ENCODE assay signal across 38 cellular contexts in the genomic region with DNA sequence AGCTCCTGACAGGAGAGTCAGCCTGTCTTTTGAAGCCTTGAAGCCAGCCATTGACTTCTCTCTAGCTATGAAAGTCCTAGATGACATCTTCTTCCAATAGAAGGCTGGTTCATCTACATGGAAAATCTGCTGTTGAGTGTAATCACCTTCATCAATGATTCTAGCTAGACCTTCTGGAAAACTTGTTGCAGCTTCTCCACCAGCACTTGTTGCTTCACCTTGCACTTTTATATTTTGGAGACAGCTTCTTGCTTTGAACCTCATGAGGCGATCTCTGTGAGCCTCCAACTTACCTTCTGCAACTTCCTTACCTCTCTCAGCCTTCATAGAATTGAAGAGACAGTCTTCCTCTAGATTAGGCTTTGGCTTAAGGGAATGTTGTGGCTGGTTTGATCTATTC. TPM values are rescaled to one million over a fixed set of nuclear protein-coding genes. Genes with fewer than 3 reads are reported as not detected.
"Had no signal": no experiment of that assay in that cellular context is flagged by ENCODE, and none has a peak within 500 bp of the region (broad histone marks: within the 10 kb centered on the region; RNA-seq: fewer than 3 reads in every experiment).

No MANE protein-coding gene starts in this region.

- H3K27ac Mint-ChIP-seq: activated naive CD4-positive, alpha-beta T cell treated with anti-CD3 and anti-CD28 coated beads for 36 hours; activated naive CD4-positive, alpha-beta T cell treated with anti-CD3 and anti-CD28 coated beads, Interleukin-2, amount 10 ng/mL, durations not matched to agents 7 days and 5 days; activated naive CD4-positive, alpha-beta T cell treated with anti-CD3 and anti-CD28 coated beads, Interleukin-2, amount 50 U/mL, for 24 hours; activated naive CD4-positive, alpha-beta T cell treated with anti-CD3 and anti-CD28 coated beads, Interleukin-2, amount 50 U/mL, for 72 hours; activated naive CD8-positive, alpha-beta T cell; activated naive CD8-positive, alpha-beta T cell treated with anti-CD3 and anti-CD28 coated beads for 36 hours; activated naive CD8-positive, alpha-beta T cell treated with anti-CD3 and anti-CD28 coated beads, Interleukin-2, amount 10 ng/mL, durations not matched to agents 7 days and 5 days; activated naive CD8-positive, alpha-beta T cell treated with anti-CD3 and anti-CD28 coated beads, Interleukin-2, amount 50 U/mL, for 24 hours; activated T-cell treated with anti-CD3 and anti-CD28 coated beads, Interleukin-2, amount 50 U/mL, for 24 hours; activated T-cell treated with anti-CD3 and anti-CD28 coated beads, Interleukin-2, amount 50 U/mL, for 72 hours; activated T-helper 1 cell treated with anti-CD3 and anti-CD28 coated beads, Interleukin-12 subunit alpha, Interleukin-12 subunit beta, Interleukin-2, Interleukin-4 antibody, amounts not matched to agents 30 ng/mL and 10 ng/mL and 1 ng/mL, durations not matched to agents 14 hours and 24 hours and 36 hours; activated T-helper 17 cell treated with anti-CD3 and anti-CD28 coated beads, Interleukin-2, amount 50 U/mL, for 72 hours; activated T-helper 2 cell treated with anti-CD3 and anti-CD28 coated beads, Interferon-gamma antibody, Interleukin-2, Interleukin-4, amounts not matched to agents 10 μg/mL and 5 μg/mL and 100 μg/mL, durations not matched to agents 14 hours and 24 hours and 36 hours; brain had no signal

- DNase-seq: activated effector memory CD4-positive, alpha-beta T cell treated with anti-CD3 and anti-CD28 coated beads, Interleukin-2, amount 50 U/mL, for 16 hours; activated effector memory CD4-positive, alpha-beta T cell treated with Interleukin-2 at 50 U/mL for 16 hours; activated gamma-delta T cell; activated gamma-delta T cell treated with Interleukin-2 at 50 U/mL for 16 hours; activated naive CD4-positive, alpha-beta T cell; activated naive CD4-positive, alpha-beta T cell treated with anti-CD3 and anti-CD28 coated beads for 36 hours; activated naive CD4-positive, alpha-beta T cell treated with anti-CD3 and anti-CD28 coated beads, Interleukin-2, amount 10 ng/mL, durations not matched to agents 7 days and 5 days; activated naive CD4-positive, alpha-beta T cell treated with anti-CD3 and anti-CD28 coated beads, Interleukin-2, amount 50 U/mL, for 16 hours; activated naive CD4-positive, alpha-beta T cell treated with Interleukin-2 at 50 U/mL for 16 hours; activated naive CD8-positive, alpha-beta T cell treated with anti-CD3 and anti-CD28 coated beads for 36 hours; activated naive CD8-positive, alpha-beta T cell treated with anti-CD3 and anti-CD28 coated beads, Interleukin-2, amount 10 ng/mL, durations not matched to agents 7 days and 5 days; activated naive CD8-positive, alpha-beta T cell treated with anti-CD3 and anti-CD28 coated beads, Interleukin-2, amount 50 U/mL, for 24 hours; activated T-cell treated with anti-CD3 and anti-CD28 coated beads, Interleukin-2, amount 50 U/mL, for 1 hour; activated T-cell treated with anti-CD3 and anti-CD28 coated beads, Interleukin-2, amount 50 U/mL, for 24 hours; activated T-cell treated with anti-CD3 and anti-CD28 coated beads, Interleukin-2, amount 50 U/mL, for 4 hours; activated T-cell treated with anti-CD3 and anti-CD28 coated beads, Interleukin-2, amount 50 U/mL, for 48 hours; activated T-cell treated with anti-CD3 and anti-CD28 coated beads, Interleukin-2, amount 50 U/mL, for 72 hours; adrenal gland; amniotic stem cell; amygdala; anterior cingulate cortex; body of pancreas; brain microvascular endothelial cell; caudate nucleus; central memory CD4-positive, alpha-beta T cell; cerebellar nuclear complex had no signal

- H3K4me1 Mint-ChIP-seq: activated naive CD4-positive, alpha-beta T cell treated with anti-CD3 and anti-CD28 coated beads, Interleukin-2, amount 10 ng/mL, durations not matched to agents 7 days and 5 days; activated naive CD4-positive, alpha-beta T cell treated with anti-CD3 and anti-CD28 coated beads, Interleukin-2, amount 50 U/mL, for 24 hours; activated naive CD8-positive, alpha-beta T cell treated with anti-CD3 and anti-CD28 coated beads for 36 hours; activated naive CD8-positive, alpha-beta T cell treated with anti-CD3 and anti-CD28 coated beads, Interleukin-2, amount 10 ng/mL, durations not matched to agents 7 days and 5 days; activated naive CD8-positive, alpha-beta T cell treated with anti-CD3 and anti-CD28 coated beads, Interleukin-2, amount 50 U/mL, for 24 hours; activated T-helper 17 cell treated with anti-CD3 and anti-CD28 coated beads, Interleukin-2, amount 50 U/mL, for 72 hours; central memory CD8-positive, alpha-beta T cell had no signal

- H3K36me3 ChIP-seq: ascending aorta, brain microvascular endothelial cell, breast epithelium, cardiac muscle cell had no signal

- H3K36me3 Mint-ChIP-seq: activated naive CD4-positive, alpha-beta T cell treated with anti-CD3 and anti-CD28 coated beads, Interleukin-2, amount 10 ng/mL, durations not matched to agents 7 days and 5 days; activated naive CD4-positive, alpha-beta T cell treated with anti-CD3 and anti-CD28 coated beads, Interleukin-2, amount 50 U/mL, for 24 hours; activated naive CD4-positive, alpha-beta T cell treated with anti-CD3 and anti-CD28 coated beads, Interleukin-2, amount 50 U/mL, for 72 hours; activated naive CD8-positive, alpha-beta T cell; activated naive CD8-positive, alpha-beta T cell treated with anti-CD3 and anti-CD28 coated beads for 36 hours; activated naive CD8-positive, alpha-beta T cell treated with anti-CD3 and anti-CD28 coated beads, Interleukin-2, amount 10 ng/mL, durations not matched to agents 7 days and 5 days; brain had no signal

- H3K4me3 ChIP-seq: adrenal gland, ascending aorta, body of pancreas, breast epithelium, cardiac muscle cell had no signal

- H3K4me1 ChIP-seq: adrenal gland, ascending aorta, breast epithelium had no signal

- H3K9me3 Mint-ChIP-seq: activated naive CD4-positive, alpha-beta T cell treated with anti-CD3 and anti-CD28 coated beads for 36 hours; activated naive CD4-positive, alpha-beta T cell treated with anti-CD3 and anti-CD28 coated beads, Interleukin-2, amount 10 ng/mL, durations not matched to agents 7 days and 5 days; activated naive CD4-positive, alpha-beta T cell treated with anti-CD3 and anti-CD28 coated beads, Interleukin-2, amount 50 U/mL, for 24 hours; activated naive CD4-positive, alpha-beta T cell treated with anti-CD3 and anti-CD28 coated beads, Interleukin-2, amount 50 U/mL, for 72 hours; activated naive CD8-positive, alpha-beta T cell treated with anti-CD3 and anti-CD28 coated beads for 36 hours; activated naive CD8-positive, alpha-beta T cell treated with anti-CD3 and anti-CD28 coated beads, Interleukin-2, amount 10 ng/mL, durations not matched to agents 7 days and 5 days; activated naive CD8-positive, alpha-beta T cell treated with anti-CD3 and anti-CD28 coated beads, Interleukin-2, amount 50 U/mL, for 24 hours; activated T-cell treated with anti-CD3 and anti-CD28 coated beads, Interleukin-2, amount 50 U/mL, for 24 hours; activated T-cell treated with anti-CD3 and anti-CD28 coated beads, Interleukin-2, amount 50 U/mL, for 4 hours; activated T-cell treated with anti-CD3 and anti-CD28 coated beads, Interleukin-2, amount 50 U/mL, for 72 hours; activated T-helper 1 cell treated with anti-CD3 and anti-CD28 coated beads, Interleukin-12 subunit alpha, Interleukin-12 subunit beta, Interleukin-2, Interleukin-4 antibody, amounts not matched to agents 30 ng/mL and 10 ng/mL and 1 ng/mL, durations not matched to agents 14 hours and 24 hours and 36 hours; activated T-helper 17 cell treated with anti-CD3 and anti-CD28 coated beads, Interleukin-2, amount 50 U/mL, for 72 hours; activated T-helper 2 cell treated with anti-CD3 and anti-CD28 coated beads, Interferon-gamma antibody, Interleukin-2, Interleukin-4, amounts not matched to agents 10 μg/mL and 5 μg/mL and 100 μg/mL, durations not matched to agents 14 hours and 24 hours and 36 hours; brain; central memory CD8-positive, alpha-beta T cell had no signal

- H3K27ac ChIP-seq: adrenal gland, ascending aorta, body of pancreas, brain microvascular endothelial cell, breast epithelium, cardiac muscle cell had no signal

- H3K27me3 Mint-ChIP-seq: activated naive CD4-positive, alpha-beta T cell treated with anti-CD3 and anti-CD28 coated beads, Interleukin-2, amount 50 U/mL, for 24 hours; activated naive CD8-positive, alpha-beta T cell; activated naive CD8-positive, alpha-beta T cell treated with anti-CD3 and anti-CD28 coated beads for 36 hours; activated naive CD8-positive, alpha-beta T cell treated with anti-CD3 and anti-CD28 coated beads, Interleukin-2, amount 10 ng/mL, durations not matched to agents 7 days and 5 days; activated naive CD8-positive, alpha-beta T cell treated with anti-CD3 and anti-CD28 coated beads, Interleukin-2, amount 50 U/mL, for 24 hours; activated T-cell treated with anti-CD3 and anti-CD28 coated beads, Interleukin-2, amount 50 U/mL, for 24 hours; activated T-helper 17 cell treated with anti-CD3 and anti-CD28 coated beads, Interleukin-2, amount 50 U/mL, for 72 hours; brain; central memory CD8-positive, alpha-beta T cell had no signal

- H3K9me3 ChIP-seq: adrenal gland, ascending aorta, body of pancreas, breast epithelium had no signal

- ATAC-seq: activated naive CD4-positive, alpha-beta T cell treated with anti-CD3 and anti-CD28 coated beads, Interleukin-2, amount 50 U/mL, for 72 hours; activated naive CD8-positive, alpha-beta T cell treated with anti-CD3 and anti-CD28 coated beads, Interleukin-2, amount 50 U/mL, for 24 hours; activated T-cell treated with anti-CD3 and anti-CD28 coated beads, Interleukin-2, amount 50 U/mL, for 4 hours; activated T-cell treated with anti-CD3 and anti-CD28 coated beads, Interleukin-2, amount 50 U/mL, for 72 hours; body of pancreas had no signal

- H3K4me3 Mint-ChIP-seq: activated naive CD4-positive, alpha-beta T cell treated with anti-CD3 and anti-CD28 coated beads for 36 hours; activated naive CD4-positive, alpha-beta T cell treated with anti-CD3 and anti-CD28 coated beads, Interleukin-2, amount 10 ng/mL, durations not matched to agents 7 days and 5 days; activated naive CD4-positive, alpha-beta T cell treated with anti-CD3 and anti-CD28 coated beads, Interleukin-2, amount 50 U/mL, for 24 hours; activated naive CD8-positive, alpha-beta T cell; activated naive CD8-positive, alpha-beta T cell treated with anti-CD3 and anti-CD28 coated beads for 36 hours; activated naive CD8-positive, alpha-beta T cell treated with anti-CD3 and anti-CD28 coated beads, Interleukin-2, amount 10 ng/mL, durations not matched to agents 7 days and 5 days; activated naive CD8-positive, alpha-beta T cell treated with anti-CD3 and anti-CD28 coated beads, Interleukin-2, amount 50 U/mL, for 24 hours; activated T-cell treated with anti-CD3 and anti-CD28 coated beads, Interleukin-2, amount 50 U/mL, for 24 hours; activated T-cell treated with anti-CD3 and anti-CD28 coated beads, Interleukin-2, amount 50 U/mL, for 4 hours; activated T-cell treated with anti-CD3 and anti-CD28 coated beads, Interleukin-2, amount 50 U/mL, for 72 hours; activated T-helper 1 cell treated with anti-CD3 and anti-CD28 coated beads, Interleukin-12 subunit alpha, Interleukin-12 subunit beta, Interleukin-2, Interleukin-4 antibody, amounts not matched to agents 30 ng/mL and 10 ng/mL and 1 ng/mL, durations not matched to agents 14 hours and 24 hours and 36 hours; activated T-helper 17 cell treated with anti-CD3 and anti-CD28 coated beads, Interleukin-2, amount 50 U/mL, for 72 hours; brain; central memory CD8-positive, alpha-beta T cell had no signal

- H3K27me3 ChIP-seq: adrenal gland, ascending aorta, body of pancreas, brain microvascular endothelial cell, breast epithelium, cardiac muscle cell had no signal

RNA-seq across cellular contexts. Expression of a gene that starts 58.3 kb away (rescaled TPM):
- total RNA-seq: activated naive CD4-positive, alpha-beta T cell treated with anti-CD3 and anti-CD28 coated beads for 36 hours; chondrocyte had no signal
